In the genomic region with DNA sequence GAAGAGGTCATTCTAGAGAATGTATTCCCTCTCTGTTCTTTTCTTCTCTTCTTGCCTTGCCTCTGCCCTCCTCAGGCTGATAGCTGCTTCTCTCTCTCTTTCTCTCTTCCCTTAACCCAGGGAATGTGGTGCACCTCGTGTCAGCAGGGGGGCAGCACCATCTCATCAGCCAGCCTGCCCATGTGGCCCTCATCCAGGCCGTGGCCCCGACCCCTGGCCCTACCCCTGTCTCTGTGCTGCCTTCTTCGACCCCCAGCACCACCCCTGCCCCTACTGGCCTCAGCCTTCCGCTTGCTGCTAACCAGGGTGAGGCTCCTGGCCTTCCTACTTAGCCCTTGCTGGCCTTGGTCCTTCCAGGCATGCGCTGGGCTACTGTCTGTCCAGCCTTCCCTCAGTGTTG, we compare ENCODE assay signal across 18 cellular contexts. TPM values are rescaled to one million over a fixed set of nuclear protein-coding genes. Genes with fewer than 3 reads are reported as not detected.
A peak's percentile ranks its signal among the peaks of the same experiment; 100 is the strongest.
DNase-seq lines count a peak whose midpoint lies in the region; ATAC-seq and TF ChIP-seq lines count a peak whose summit lies in the region.
"Had no signal": no experiment of that assay in that cellular context is flagged by ENCODE, and none has a peak within 500 bp of the region (broad histone marks: within the 10 kb centered on the region; RNA-seq: fewer than 3 reads in every experiment).

No MANE protein-coding gene starts in this region.

- H3K36me3 Mint-ChIP-seq in chondrocyte (ENCODE audit: low read depth): peaks cover 43% of the 10 kb centered on the region

- no peak for TF ChIP-seq POLR2A in IMR-90 (IDR thresholded peaks at IDR 0.05; ENCODE audit: low read depth, low read length)

- no peaks in the 10 kb centered on the region for H3K27me3 ChIP-seq in DOHH2 (ENCODE audit: control insufficient read depth, low read length)
- no peaks in the 10 kb centered on the region for H3K27me3 ChIP-seq in IMR-90 (ENCODE audit: control insufficient read depth, insufficient read depth, low read length)
- H3K27me3 ChIP-seq in neuronal stem cell (ENCODE audit: control insufficient read depth in 3 of 3, insufficient read depth in 3 of 3, low read depth in 1 of 3, low read length in 3 of 3): no peaks in the 10 kb centered on the region
- H3K27me3 ChIP-seq: cardiac muscle cell had no signal

- no peaks in the 10 kb centered on the region for H3K9me2 ChIP-seq in DOHH2 (replicated peaks; ENCODE audit: control insufficient read depth, low read length)

- no peaks in the 10 kb centered on the region for H3K27me3 Mint-ChIP-seq in chondrocyte (ENCODE audit: low read depth)
- H3K27me3 Mint-ChIP-seq: CD8-positive, alpha-beta memory T cell; stimulated activated naive CD8-positive, alpha-beta T cell treated with anti-CD3 and anti-CD28 coated beads, Interleukin-15, Interleukin-2, amounts not matched to agents 100 ng/mL and 50 ng/mL, for 24 hours had no signal

- no peak for ATAC-seq in IMR-90 (ENCODE audit: low read depth)
- no peak for ATAC-seq in GM18511 (IDR thresholded peaks at IDR 0.05; ENCODE audit: unreplicated experiment)
- ATAC-seq: Right ventricle myocardium inferior had no signal

- H2AK5ac ChIP-seq in IMR-90 (ENCODE audit: low read depth, low read length): no peak overlapping the region
- no peak overlapping the region for H2AK5ac ChIP-seq in neuronal stem cell (ENCODE audit: low read depth, low read length)

- H3K9me3 ChIP-seq in DOHH2 (ENCODE audit: control insufficient read depth, insufficient read depth, low read length) (no peaks in the 10 kb centered on the region), IMR-90 (ENCODE audit: control insufficient read depth, insufficient read depth, low read length) (no peaks in the 10 kb centered on the region), neuronal stem cell (replicated peaks in 1 of 2; ENCODE audit: control insufficient read depth in 2 of 2, insufficient read depth in 1 of 2, low read depth in 1 of 2, low read length in 2 of 2) (no peaks in the 10 kb centered on the region)

- H3K18ac ChIP-seq in IMR-90 (ENCODE audit: low read depth, low read length) (no peak overlapping the region), neuronal stem cell (ENCODE audit: low read length) (no peak overlapping the region)

- no peak overlapping the region for H2BK12ac ChIP-seq in neuronal stem cell (ENCODE audit: low read length)

- H3K4me1 ChIP-seq in DOHH2 (ENCODE audit: control insufficient read depth, low read length) (no peaks in the 10 kb centered on the region), IMR-90 (ENCODE audit: control insufficient read depth, insufficient read depth, low read length) (no peaks in the 10 kb centered on the region), neuronal stem cell (ENCODE audit: control insufficient read depth in 2 of 2, insufficient read depth in 1 of 2, low read depth in 1 of 2, low read length in 2 of 2) (no peaks in the 10 kb centered on the region)

- H2BK15ac ChIP-seq in IMR-90 (ENCODE audit: low read depth, low read length) (no peak overlapping the region), neuronal stem cell (ENCODE audit: low read length) (no peak overlapping the region)

- H3K56ac ChIP-seq in IMR-90 (ENCODE audit: extremely low read depth, insufficient read depth, low read length): no peak overlapping the region

- no peak overlapping the region for H4K5ac ChIP-seq in IMR-90 (ENCODE audit: low read depth, low read length)

- H3K4me1 Mint-ChIP-seq in chondrocyte (ENCODE audit: low read depth): no peaks in the 10 kb centered on the region
- H3K4me1 Mint-ChIP-seq: nephron progenitor cell had no signal

- TF ChIP-seq CTCF in DOHH2 (IDR thresholded peaks at IDR 0.05; ENCODE audit: low read depth, low read length, poor library complexity, severe bottlenecking) (peak; percentile 39), IMR-90 (conservative IDR thresholded peaks at IDR 0.05; ENCODE audit: low read depth, low read length) (no peak), chondrocyte (IDR thresholded peaks at IDR 0.05) (peak; percentile 31)

- H3K4ac ChIP-seq in IMR-90 (ENCODE audit: low read depth, low read length): no peak overlapping the region
- H3K4ac ChIP-seq in neuronal stem cell (ENCODE audit: low read length): no peak overlapping the region

- dilution Hi-C loops in IMR-90 (cut with HindIII; ENCODE audit: low sequenced_read_pairs, unreplicated experiment): no loop called here

- H3K4me3 ChIP-seq in DOHH2 (ENCODE audit: low read length): no peak overlapping the region
- no peak overlapping the region for H3K4me3 ChIP-seq in IMR-90 (ENCODE audit: insufficient read depth, low read depth, low read length)
- no peak overlapping the region for H3K4me3 ChIP-seq in neuronal stem cell (ENCODE audit: low read length in 2 of 2)
- H3K4me3 ChIP-seq: cardiac muscle cell had no signal

- H2AFZ ChIP-seq in IMR-90 (replicated peaks; ENCODE audit: low read length, poor library complexity) (no peak overlapping the region), neuronal stem cell (ENCODE audit: low read length) (no peak overlapping the region)

- no peak overlapping the region for H2BK5ac ChIP-seq in IMR-90 (ENCODE audit: low read depth, low read length, poor library complexity, severe bottlenecking)
- H2BK5ac ChIP-seq in neuronal stem cell (ENCODE audit: low read length): no peak overlapping the region

- H4K20me1 ChIP-seq in DOHH2 (ENCODE audit: control insufficient read depth, insufficient read depth, low read depth, low read length) (no peaks in the 10 kb centered on the region), IMR-90 (ENCODE audit: insufficient read depth, low read length) (peaks cover 11% of the 10 kb centered on the region)

- peak overlapping the region; percentile 43 for H3K27ac Mint-ChIP-seq in chondrocyte (ENCODE audit: unreplicated experiment)
- H3K27ac Mint-ChIP-seq: nephron progenitor cell had no signal

- no peak overlapping the region for H2BK20ac ChIP-seq in IMR-90 (ENCODE audit: low read depth, low read length)

- POLR2A ChIA-PET in IMR-90 (lab: Charles Lee; ENCODE audit: unreplicated experiment): no interaction called here

- H3K9ac ChIP-seq in IMR-90 (ENCODE audit: low read depth, low read length): no peak overlapping the region
- H3K9ac ChIP-seq in neuronal stem cell (ENCODE audit: low read depth, low read length, poor library complexity): peak overlapping the region; percentile 30

- no peaks in the 10 kb centered on the region for H3K9me1 ChIP-seq in IMR-90 (ENCODE audit: insufficient read depth, low read length)

- 100% methylated on average over 3 of the region's 6 CpGs; no CpG with 5 or more reads in 1 of the 2 experiments for WGBS in IMR-90 (ENCODE audit: extremely low coverage in 2 of 2, insufficient read length in 1 of 2), 2 experiments
- WGBS in neuronal stem cell (ENCODE audit: extremely low coverage in 2 of 2, insufficient read length in 2 of 2, insufficient replicate concordance in 1 of 2), 2 donors: no CpG with 5 or more reads among the region's 6 CpGs

- H3K14ac ChIP-seq in IMR-90 (replicated peaks; ENCODE audit: low read depth, low read length) (no peak overlapping the region), neuronal stem cell (ENCODE audit: low read length) (no peak overlapping the region)

- CTCF ChIA-PET in IMR-90 (lab: Yijun Ruan, JAX): no interaction called here

- H4K91ac ChIP-seq in IMR-90 (ENCODE audit: insufficient read depth, low read depth, low read length): no peak overlapping the region
- H4K91ac ChIP-seq in neuronal stem cell (ENCODE audit: low read depth, low read length, poor library complexity): no peak overlapping the region

- no peak for TF ChIP-seq RAD21 in IMR-90 (IDR thresholded peaks at IDR 0.05; ENCODE audit: low read length)

- H4K8ac ChIP-seq in IMR-90 (ENCODE audit: low read depth in 2 of 2, low read length in 2 of 2): no peak overlapping the region
- H4K8ac ChIP-seq in neuronal stem cell (ENCODE audit: low read depth, low read length): no peak overlapping the region

- intact Hi-C loops in IMR-90 (cut with micrococcal nuclease): no loop called here

- H3K36me3 ChIP-seq in DOHH2 (ENCODE audit: control insufficient read depth, low read length): peaks cover 91% of the 10 kb centered on the region
- peaks cover 67% of the 10 kb centered on the region for H3K36me3 ChIP-seq in IMR-90 (ENCODE audit: control insufficient read depth, insufficient read depth, low read length)
- peaks cover 61 to 96% of the 10 kb centered on the region in 2 donors for H3K36me3 ChIP-seq in neuronal stem cell (replicated peaks in 1 of 2; ENCODE audit: control insufficient read depth in 2 of 2, insufficient read depth in 2 of 2, low read length in 2 of 2)

- H3K23ac ChIP-seq in IMR-90 (ENCODE audit: low read depth, low read length): no peak overlapping the region
- no peak overlapping the region for H3K23ac ChIP-seq in neuronal stem cell (ENCODE audit: low read depth, low read length, poor library complexity)

- no peaks in the 10 kb centered on the region for H3K9me3 Mint-ChIP-seq in chondrocyte (ENCODE audit: low read depth)
- H3K9me3 Mint-ChIP-seq: CD8-positive, alpha-beta memory T cell; nephron progenitor cell; stimulated activated naive CD8-positive, alpha-beta T cell treated with anti-CD3 and anti-CD28 coated beads, Interleukin-15, Interleukin-2, amounts not matched to agents 100 ng/mL and 50 ng/mL, for 24 hours had no signal

- no peaks in the 10 kb centered on the region for H3F3A ChIP-seq in DOHH2 (ENCODE audit: control insufficient read depth, insufficient read depth)

- H2AK9ac ChIP-seq in IMR-90 (replicated peaks; ENCODE audit: low read depth, low read length, poor library complexity): peak overlapping the region; percentile 18

- H2BK120ac ChIP-seq in IMR-90 (ENCODE audit: low read depth, low read length) (no peak overlapping the region), neuronal stem cell (ENCODE audit: low read depth, low read length) (no peak overlapping the region)

- H3K79me2 ChIP-seq in DOHH2 (ENCODE audit: control insufficient read depth, low read length): peaks cover 54% of the 10 kb centered on the region

- no peak overlapping the region for H3K27ac ChIP-seq in DOHH2 (ENCODE audit: low read depth, low read length)
- H3K27ac ChIP-seq in IMR-90 (ENCODE audit: insufficient read depth, low read length): no peak overlapping the region
- no peak overlapping the region for H3K27ac ChIP-seq in neuronal stem cell (replicated peaks; ENCODE audit: low read length)
- H3K27ac ChIP-seq: cardiac muscle cell had no signal

- peaks cover 42 to 53% of the 10 kb centered on the region in 2 experiments for H3K79me1 ChIP-seq in IMR-90 (ENCODE audit: low read depth in 1 of 2, low read length in 2 of 2)
- peaks cover 3% of the 10 kb centered on the region for H3K79me1 ChIP-seq in neuronal stem cell (ENCODE audit: low read depth, low read length)

- no TSS peak for BruUV-seq in IMR-90 (replicated peaks; lab: Mats Ljungman, UMichigan)

- H3K4me2 ChIP-seq in DOHH2 (ENCODE audit: low read length) (no peak overlapping the region), IMR-90 (ENCODE audit: low read depth, low read length) (no peak overlapping the region), neuronal stem cell (ENCODE audit: insufficient read depth, low read length, poor library complexity, severe bottlenecking) (no peak overlapping the region)

- no peak overlapping the region for H3K4me3 Mint-ChIP-seq in chondrocyte (ENCODE audit: unreplicated experiment)
- H3K4me3 Mint-ChIP-seq: CD8-positive, alpha-beta memory T cell; nephron progenitor cell; stimulated activated naive CD8-positive, alpha-beta T cell treated with anti-CD3 and anti-CD28 coated beads, Interleukin-15, Interleukin-2, amounts not matched to agents 100 ng/mL and 50 ng/mL, for 24 hours had no signal

- DNase-seq in IMR-90 (no peak), chondrocyte (ENCODE audit: low spot score) (peak; percentile 62), neuronal stem cell (ENCODE audit: low spot score) (no peak), A172 (ENCODE audit: low spot score) (no peak), ecto neural progenitor cell (ENCODE audit: low spot score) (no peak)
- no peak for DNase-seq in activated CD4-positive, alpha-beta T cell treated with anti-CD3 and anti-CD28 coated beads for 1 hour
- DNase-seq: activated gamma-delta T cell; CD8-positive, alpha-beta memory T cell; GDM1; H9; NCI-H2107; nephron progenitor cell; T1000 had no signal

- in situ Hi-C loops in IMR-90 (cut with MboI; ENCODE audit: low sequenced_read_pairs): no loop called here

RNA-seq across cellular contexts. Expression of a gene that starts 23.5 kb away (rescaled TPM):
- 4.5 and 6.4 TPM in 2 replicates for total RNA-seq in IMR-90 (2012; rRNA removed)
- 8.2 and 8.9 TPM in 2 replicates for polyA plus RNA-seq in IMR-90 (2012; rRNA removed)
- 3.1 and 6.8 TPM in 2 replicates for polyA plus RNA-seq in IMR-90 (2012; cell fraction: cytosol; rRNA removed)
- 15.4 and 26.0 TPM in 2 replicates for polyA plus RNA-seq in IMR-90 (2012; cell fraction: nucleus; rRNA removed; ENCODE audit: low replicate concordance)
- total RNA-seq in chondrocyte: 49.2 to 63.9 TPM (median 52.5 TPM) in 3 replicates
- polyA plus RNA-seq in neuronal stem cell (2013, experiment 1 of 2): 15.9 TPM
- 17.9 TPM for polyA plus RNA-seq in neuronal stem cell (2013, experiment 2 of 2)
- 9.3 and 11.4 TPM in 2 replicates for total RNA-seq in A172 (2014; rRNA removed; shearing (Covaris generic))

RNA-seq across cellular contexts. Expression of a gene that starts 25.8 kb away (rescaled TPM):
- total RNA-seq in IMR-90 (2012; rRNA removed): 26.0 and 26.7 TPM in 2 replicates
- 37.7 and 38.9 TPM in 2 replicates for polyA plus RNA-seq in IMR-90 (2012; rRNA removed)
- 20.1 and 32.6 TPM in 2 replicates for polyA plus RNA-seq in IMR-90 (2012; cell fraction: cytosol; rRNA removed)
- polyA plus RNA-seq in IMR-90 (2012; cell fraction: nucleus; rRNA removed; ENCODE audit: low replicate concordance): 162 and 239 TPM in 2 replicates
- total RNA-seq in chondrocyte: 18.8 to 28.1 TPM (median 19.0 TPM) in 3 replicates
- 22.6 TPM for polyA plus RNA-seq in neuronal stem cell (2013, experiment 1 of 2)
- 21.7 TPM for polyA plus RNA-seq in neuronal stem cell (2013, experiment 2 of 2)
- total RNA-seq in A172 (2014; rRNA removed; shearing (Covaris generic)): 57.7 and 61.5 TPM in 2 replicates

RNA-seq across cellular contexts. Expression of a gene that starts 39.4 kb away (rescaled TPM):
- 0.90 and 1.7 TPM in 2 replicates for total RNA-seq in IMR-90 (2012; rRNA removed)
- 7.6 and 8.8 TPM in 2 replicates for polyA plus RNA-seq in IMR-90 (2012; rRNA removed)
- polyA plus RNA-seq in IMR-90 (2012; cell fraction: cytosol; rRNA removed): 5.0 and 5.2 TPM in 2 replicates
- polyA plus RNA-seq in IMR-90 (2012; cell fraction: nucleus; rRNA removed; ENCODE audit: low replicate concordance): 47.8 and 56.3 TPM in 2 replicates
- total RNA-seq in chondrocyte: 6.3 to 10.0 TPM (median 7.1 TPM) in 3 replicates
- polyA plus RNA-seq in neuronal stem cell (2013, experiment 1 of 2): 7.2 TPM
- polyA plus RNA-seq in neuronal stem cell (2013, experiment 2 of 2): 7.6 TPM
- total RNA-seq in A172 (2014; rRNA removed; shearing (Covaris generic)): 6.5 and 10.5 TPM in 2 replicates

RNA-seq across cellular contexts. Expression of a gene that starts 39.7 kb away (rescaled TPM):
- 63.9 and 72.4 TPM in 2 replicates for total RNA-seq in IMR-90 (2012; rRNA removed)
- 46.7 and 49.7 TPM in 2 replicates for polyA plus RNA-seq in IMR-90 (2012; rRNA removed)
- 22.2 and 29.2 TPM in 2 replicates for polyA plus RNA-seq in IMR-90 (2012; cell fraction: cytosol; rRNA removed)
- polyA plus RNA-seq in IMR-90 (2012; cell fraction: nucleus; rRNA removed; ENCODE audit: low replicate concordance): 74.3 and 98.0 TPM in 2 replicates
- 71.1 to 104 TPM (median 78.6 TPM) in 3 replicates for total RNA-seq in chondrocyte
- 35.7 TPM for polyA plus RNA-seq in neuronal stem cell (2013, experiment 1 of 2)
- polyA plus RNA-seq in neuronal stem cell (2013, experiment 2 of 2): 38.4 TPM
- 105 and 107 TPM in 2 replicates for total RNA-seq in A172 (2014; rRNA removed; shearing (Covaris generic))
